ENCODE assay signal across 2 cellular contexts in genomic region chr7:1016577-1017531, GRCh38.
TF ChIP-seq lines count a peak whose summit lies in the region.

No MANE protein-coding gene starts in this region.

TF ChIP-seq in K562, 482 proteins besides CTCF, POLR2A, EP300 and RAD21:
- TF ChIP-seq FIP1L1 (IDR thresholded peaks at IDR 0.05; ENCODE audit: low read depth, low read length, poor library complexity, severe bottlenecking) = no peak
- TF ChIP-seq MCM3 (IDR thresholded peaks at IDR 0.05) = no peak
- TF ChIP-seq RBM14 (IDR thresholded peaks at IDR 0.05; ENCODE audit: borderline replicate concordance, insufficient read depth, low read depth, low read length) = no peak
- no peak for TF ChIP-seq NFXL1 (CRISPR knock-in tag; IDR thresholded peaks at IDR 0.05)
- TF ChIP-seq ZNF780A (CRISPR knock-in tag; IDR thresholded peaks at IDR 0.05) = no peak
- TF ChIP-seq FOSL1 (tag; conservative IDR thresholded peaks at IDR 0.05) = no peak
- TF ChIP-seq ZBTB8A (IDR thresholded peaks at IDR 0.05; ENCODE audit: partially characterized antibody) = no peak
- TF ChIP-seq RBM22 (IDR thresholded peaks at IDR 0.05; ENCODE audit: low read depth, low read length, poor library complexity, severe bottlenecking) = no peak
- TF ChIP-seq, protein P1, sequence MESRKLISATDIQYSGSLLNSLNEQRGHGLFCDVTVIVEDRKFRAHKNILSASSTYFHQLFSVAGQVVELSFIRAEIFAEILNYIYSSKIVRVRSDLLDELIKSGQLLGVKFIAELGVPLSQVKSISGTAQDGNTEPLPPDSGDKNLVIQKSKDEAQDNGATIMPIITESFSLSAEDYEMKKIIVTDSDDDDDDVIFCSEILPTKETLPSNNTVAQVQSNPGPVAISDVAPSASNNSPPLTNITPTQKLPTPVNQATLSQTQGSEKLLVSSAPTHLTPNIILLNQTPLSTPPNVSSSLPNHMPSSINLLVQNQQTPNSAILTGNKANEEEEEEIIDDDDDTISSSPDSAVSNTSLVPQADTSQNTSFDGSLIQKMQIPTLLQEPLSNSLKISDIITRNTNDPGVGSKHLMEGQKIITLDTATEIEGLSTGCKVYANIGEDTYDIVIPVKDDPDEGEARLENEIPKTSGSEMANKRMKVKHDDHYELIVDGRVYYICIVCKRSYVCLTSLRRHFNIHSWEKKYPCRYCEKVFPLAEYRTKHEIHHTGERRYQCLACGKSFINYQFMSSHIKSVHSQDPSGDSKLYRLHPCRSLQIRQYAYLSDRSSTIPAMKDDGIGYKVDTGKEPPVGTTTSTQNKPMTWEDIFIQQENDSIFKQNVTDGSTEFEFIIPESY (CRISPR knock-in tag; IDR thresholded peaks at IDR 0.05) = peak; percentile 87
- TF ChIP-seq POLR2G (IDR thresholded peaks at IDR 0.05; ENCODE audit: low read depth, low read length) = peak; percentile 63
- TF ChIP-seq GATAD2B (IDR thresholded peaks at IDR 0.05; ENCODE audit: borderline replicate concordance) = no peak
- no peak for TF ChIP-seq PTTG1 (tag; IDR thresholded peaks at IDR 0.05; ENCODE audit: low read depth)
- no peak for TF ChIP-seq MAFG (tag; conservative IDR thresholded peaks at IDR 0.05)

TF ChIP-seq in neural cell, 6 proteins besides CTCF, POLR2A, EP300 and RAD21:
- peak; percentile 0 for TF ChIP-seq POLR2AphosphoS5 (IDR thresholded peaks at IDR 0.05)
- TF ChIP-seq EZH2 (IDR thresholded peaks at IDR 0.05; ENCODE audit: borderline replicate concordance, insufficient read depth, low read length, poor library complexity, severe bottlenecking) = no peak
